Comparison of ENCODE assay signal across 19 cellular contexts in the genomic region with DNA sequence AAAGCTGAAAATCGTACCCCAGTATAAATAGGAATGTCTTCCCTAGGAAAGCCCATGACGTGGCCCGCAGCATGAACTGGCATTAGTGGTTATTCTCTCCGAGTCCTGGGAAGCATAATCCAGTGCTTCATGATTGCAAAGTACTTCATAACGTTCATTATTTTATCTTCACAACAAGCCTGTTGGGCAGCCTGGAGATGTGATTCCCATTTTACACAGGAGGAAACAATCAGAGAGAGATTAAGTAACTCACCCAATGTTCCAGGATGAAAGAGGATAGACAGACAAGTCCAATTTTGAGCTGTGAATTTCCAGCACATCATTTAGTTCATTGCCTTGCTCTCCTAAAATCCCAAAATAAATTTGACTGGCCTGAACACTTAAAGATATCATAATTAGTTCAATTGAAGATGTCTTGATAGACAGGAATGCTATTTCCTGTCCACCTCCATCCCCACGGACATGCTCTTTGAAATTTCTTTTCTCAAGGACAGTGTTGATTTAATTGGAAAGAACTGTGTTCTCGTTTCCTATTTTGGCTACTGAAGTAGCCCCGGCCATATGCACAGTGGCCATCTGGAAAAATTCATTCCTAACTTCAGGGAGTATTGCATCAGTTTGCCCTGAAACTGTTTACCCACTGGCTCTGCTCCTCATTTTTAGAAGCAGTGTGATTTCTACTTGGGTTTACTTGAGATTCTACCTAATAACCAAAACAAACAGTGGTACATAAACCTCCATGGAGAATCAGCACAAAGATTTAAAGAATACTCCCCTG.
DNase-seq lines count a peak whose midpoint lies in the region; ATAC-seq and TF ChIP-seq lines count a peak whose summit lies in the region.
"Had no signal": no experiment of that assay in that cellular context is flagged by ENCODE, and none has a peak within 500 bp of the region (broad histone marks: within the 10 kb centered on the region; RNA-seq: fewer than 3 reads in every experiment).

No MANE protein-coding gene starts in this region.

- H2AFZ ChIP-seq in mammary epithelial cell (ENCODE audit: low read depth, low read length) (no peak overlapping the region), neural progenitor cell (replicated peaks) (no peak overlapping the region)

- dilution Hi-C loops in mammary epithelial cell (cut with HindIII; ENCODE audit: low sequenced_read_pairs): no loop called here

- H3K27me3 ChIP-seq in mammary epithelial cell (ENCODE audit: insufficient read depth, low read length) (no peaks in the 10 kb centered on the region), neural progenitor cell (no peaks in the 10 kb centered on the region), A673 (replicated peaks; ENCODE audit: insufficient read depth, low read depth, low read length, poor library complexity) (no peaks in the 10 kb centered on the region)

- H3K9me3 Mint-ChIP-seq in MCF 10A (ENCODE audit: unreplicated experiment) (no peaks in the 10 kb centered on the region), HFFc6 (peaks cover 5% of the 10 kb centered on the region; the same call in 1 of the 2 replicates), neural progenitor cell (no peaks in the 10 kb centered on the region)

- peak overlapping the region; percentile 5 for H3K27ac Mint-ChIP-seq in MCF 10A (ENCODE audit: low read depth, unreplicated experiment)
- H3K27ac Mint-ChIP-seq in HFFc6: no peak overlapping the region
- no peak overlapping the region for H3K27ac Mint-ChIP-seq in neural progenitor cell
- H3K27ac Mint-ChIP-seq: B cell had no signal

- H3K4me3 ChIP-seq in mammary epithelial cell (replicated peaks in 1 of 3; ENCODE audit: insufficient read depth in 1 of 3, low read depth in 2 of 3, low read length in 3 of 3): no peak overlapping the region
- H3K4me3 ChIP-seq in neural progenitor cell: no peak overlapping the region
- H3K4me3 ChIP-seq in A673 (ENCODE audit: low read depth, low read length, poor library complexity, severe bottlenecking): no peak overlapping the region

- H3F3A ChIP-seq in neural progenitor cell (ENCODE audit: low read depth): no peaks in the 10 kb centered on the region

- TF ChIP-seq CTCF in MCF 10A (IDR thresholded peaks at IDR 0.05; ENCODE audit: unreplicated experiment): no peak
- TF ChIP-seq CTCF in mammary epithelial cell (conservative IDR thresholded peaks at IDR 0.05 in 1 of 2, IDR thresholded peaks at IDR 0.05 in 1 of 2; ENCODE audit: extremely low read depth in 1 of 2, insufficient read depth in 1 of 2, low read depth in 1 of 2, low read length in 2 of 2): no peak
- TF ChIP-seq CTCF in HFFc6 (IDR thresholded peaks at IDR 0.05): no peak
- no peak for TF ChIP-seq CTCF in neural progenitor cell (IDR thresholded peaks at IDR 0.05)
- TF ChIP-seq CTCF in A673 (conservative IDR thresholded peaks at IDR 0.05; ENCODE audit: low read depth, low read length): no peak

- H3K9ac ChIP-seq in mammary epithelial cell (ENCODE audit: insufficient read depth, low read length) (no peak overlapping the region), neural progenitor cell (no peak overlapping the region)

- H3K4me1 Mint-ChIP-seq in MCF 10A (ENCODE audit: insufficient read depth, unreplicated experiment) (peaks cover 19% of the 10 kb centered on the region), HFFc6 (ENCODE audit: low read depth) (peaks cover 21% of the 10 kb centered on the region), neural progenitor cell (no peaks in the 10 kb centered on the region)
- H3K4me1 Mint-ChIP-seq: B cell had no signal

- POLR2A ChIA-PET in MCF 10A (lab: Yijun Ruan, JAX): no interaction called here
- POLR2A ChIA-PET in A673 (lab: Charles Lee; ENCODE audit: low non-redundant PET): no interaction called here

- CTCF ChIA-PET in MCF 10A (lab: Yijun Ruan, JAX): no interaction called here
- CTCF ChIA-PET in mammary epithelial cell (lab: Charles Lee; ENCODE audit: low non-redundant PET): no interaction called here
- CTCF ChIA-PET in A673 (lab: Charles Lee): no interaction called here

- H3K4me2 ChIP-seq in mammary epithelial cell (ENCODE audit: insufficient read depth, low read depth, low read length): no peak overlapping the region
- no peak overlapping the region for H3K4me2 ChIP-seq in neural progenitor cell

- intact Hi-C loops in MCF 10A (cut with micrococcal nuclease): no loop called here
- intact Hi-C loops in mammary epithelial cell (cut with micrococcal nuclease): no loop called here
- intact Hi-C loops in A673 (cut with micrococcal nuclease; ENCODE audit: unreplicated experiment): no loop called here

- H3K79me2 ChIP-seq in mammary epithelial cell (ENCODE audit: insufficient read depth, low read length) (no peaks in the 10 kb centered on the region), neural progenitor cell (ENCODE audit: low read depth) (no peaks in the 10 kb centered on the region)

- 63% methylated on average over 8 of the region's 8 CpGs for WGBS in mammary epithelial cell (ENCODE audit: low coverage, missing lambda C conversion rate)

- DNase-seq in MCF 10A (ENCODE audit: unreplicated experiment): peak; percentile 22
- no peak for DNase-seq in mammary epithelial cell
- DNase-seq in HFFc6: no peak
- DNase-seq in fibroblast of peridontal ligament (ENCODE audit: extremely low read depth): peak; percentile 49
- DNase-seq in mucosa of gallbladder (ENCODE audit: low spot score): peak; percentile 12
- no peak for DNase-seq in neural progenitor cell (ENCODE audit: low spot score)
- no peak for DNase-seq in A673 (ENCODE audit: low spot score)
- DNase-seq: KG1, MV-4-11, NCI-H1417, NCI-H187, NCI-H2107, NCI-H510A, NCI-H82, PC-3, RPMI8226 had no signal

- BruUV-seq in MCF 10A (replicated peaks; lab: Mats Ljungman, UMichigan) (no TSS peak), mammary epithelial cell (replicated peaks; lab: Mats Ljungman, UMichigan) (no TSS peak), A673 (replicated peaks; lab: Mats Ljungman, UMichigan) (no TSS peak)

- H3K27me3 Mint-ChIP-seq in MCF 10A (ENCODE audit: insufficient read depth, unreplicated experiment): no peaks in the 10 kb centered on the region
- 0 out of 2 replicates have a peak, but pooled peaks cover 3% of the 10 kb centered on the region for H3K27me3 Mint-ChIP-seq in HFFc6 (ENCODE audit: insufficient read depth)
- peaks cover 2% of the 10 kb centered on the region for H3K27me3 Mint-ChIP-seq in neural progenitor cell (ENCODE audit: insufficient read depth, low read depth)
- H3K27me3 Mint-ChIP-seq: B cell had no signal

- H3K4me1 ChIP-seq in mammary epithelial cell (ENCODE audit: insufficient read depth, low read length) (no peaks in the 10 kb centered on the region), neural progenitor cell (no peaks in the 10 kb centered on the region), A673 (ENCODE audit: insufficient read depth, low read length, poor library complexity, severe bottlenecking) (no peaks in the 10 kb centered on the region)

- no peak overlapping the region for H3K4me3 Mint-ChIP-seq in MCF 10A (ENCODE audit: unreplicated experiment)
- peak overlapping the region; percentile 40; the same call in 1 of the 2 replicates for H3K4me3 Mint-ChIP-seq in HFFc6
- no peak overlapping the region for H3K4me3 Mint-ChIP-seq in neural progenitor cell
- H3K4me3 Mint-ChIP-seq: B cell had no signal

- no peak for ATAC-seq in GM18907 (IDR thresholded peaks at IDR 0.05; ENCODE audit: unreplicated experiment)
- ATAC-seq: PC-3 had no signal

- H3K27ac ChIP-seq in mammary epithelial cell (ENCODE audit: insufficient read depth, low read depth, low read length): no peak overlapping the region
- no peak overlapping the region for H3K27ac ChIP-seq in neural progenitor cell
- H3K27ac ChIP-seq in A673 (ENCODE audit: low read depth, low read length, poor library complexity, severe bottlenecking): no peak overlapping the region
- H3K27ac ChIP-seq: 22Rv1 had no signal

- H3K36me3 Mint-ChIP-seq in MCF 10A (ENCODE audit: insufficient read depth, unreplicated experiment): no peaks in the 10 kb centered on the region
- no peaks in the 10 kb centered on the region for H3K36me3 Mint-ChIP-seq in HFFc6 (ENCODE audit: low read depth)
- H3K36me3 Mint-ChIP-seq in neural progenitor cell: no peaks in the 10 kb centered on the region

- H3K36me3 ChIP-seq in mammary epithelial cell (ENCODE audit: insufficient read depth, low read length): no peaks in the 10 kb centered on the region
- no peaks in the 10 kb centered on the region for H3K36me3 ChIP-seq in neural progenitor cell
- H3K36me3 ChIP-seq in A673 (ENCODE audit: insufficient read depth, low read length, poor library complexity, severe bottlenecking): no peaks in the 10 kb centered on the region

- H4K20me1 ChIP-seq in mammary epithelial cell (ENCODE audit: insufficient read depth, low read length) (no peaks in the 10 kb centered on the region), neural progenitor cell (ENCODE audit: low read depth) (no peaks in the 10 kb centered on the region)

- in situ Hi-C loops in mammary epithelial cell (cut with MboI; ENCODE audit: low sequenced_read_pairs in 2 of 2): no loop called here

- H3K9me3 ChIP-seq in mammary epithelial cell (replicated peaks; ENCODE audit: insufficient read depth, low read length): no peaks in the 10 kb centered on the region
- no peaks in the 10 kb centered on the region for H3K9me3 ChIP-seq in neural progenitor cell (ENCODE audit: low read depth)
- H3K9me3 ChIP-seq in A673 (ENCODE audit: low read depth, low read length, poor library complexity, severe bottlenecking): no peaks in the 10 kb centered on the region

Comparison
In these comparisons a context has a peak if more than half of its experiments do, and no peak if none do; other contexts are left out.
1. DNase-seq: peak in MCF 10A (single experiment), fibroblast of peridontal ligament (single experiment) and mucosa of gallbladder (single experiment); none in mammary epithelial cell (single experiment), HFFc6 (single experiment), neural progenitor cell (single experiment) and A673 (single experiment).